ENCODE assay signal across 6 cellular contexts in genomic region chr3:196000360-196000950, GRCh38.
DNase-seq lines count a peak whose midpoint lies in the region; TF ChIP-seq lines count a peak whose summit lies in the region.
"Not testable (repeated sequence)": the region's sequence is repeated elsewhere in the genome, so short reads cannot be mapped to it uniquely, and the experiment has no call there.

No MANE protein-coding gene starts in this region.

- not testable (repeated sequence) for H3K4me3 Mint-ChIP-seq in chondrocyte (ENCODE audit: unreplicated experiment); osteocyte (ENCODE audit: unreplicated experiment); type B pancreatic cell

- H3K27ac ChIP-seq in BLaER1 treated with 17β-estradiol and CSF1 and Interleukin-3, amounts not matched to agents 10 nM and 100 nM: peak overlapping the region in 5 of 11 experiments; percentile 14 to 76 (median 70); a peak in 8 of 22 replicates

- peaks cover 9 to 26% (median 21%) of the 10 kb centered on the region in 10 experiments; a peak in 19 of 20 replicates for H3K4me1 ChIP-seq in BLaER1 treated with 17β-estradiol and CSF1 and Interleukin-3, amounts not matched to agents 10 nM and 100 nM

- DNase-seq in RPMI8226: peak; percentile 63
- DNase-seq in chondrocyte (ENCODE audit: low spot score): peak; percentile 79
- peak; percentile 24 for DNase-seq in islet precursor cell
- DNase-seq in osteocyte (ENCODE audit: extremely low spot score, unreplicated experiment): peak; percentile 74
- peak; percentile 29 for DNase-seq in type B pancreatic cell (ENCODE audit: extremely low spot score, unreplicated experiment)

- not testable (repeated sequence) for H4K20me1 ChIP-seq in BLaER1 treated with 17β-estradiol and CSF1 and Interleukin-3, amounts not matched to agents 10 nM and 100 nM

- H3K36me3 Mint-ChIP-seq in chondrocyte (ENCODE audit: low read depth); osteocyte (ENCODE audit: unreplicated experiment); type B pancreatic cell: not testable (repeated sequence)

- not testable (repeated sequence) for H3K9ac ChIP-seq in BLaER1 treated with 17β-estradiol and CSF1 and Interleukin-3, amounts not matched to agents 10 nM and 100 nM

- peak overlapping the region in 9 of 11 experiments; percentile 24 to 58 (median 48); a peak in 17 of 22 replicates for H3K4me2 ChIP-seq in BLaER1 treated with 17β-estradiol and CSF1 and Interleukin-3, amounts not matched to agents 10 nM and 100 nM

- H3K27me3 Mint-ChIP-seq in chondrocyte (ENCODE audit: low read depth): peaks cover 32% of the 10 kb centered on the region
- H3K27me3 Mint-ChIP-seq in osteocyte (ENCODE audit: unreplicated experiment): peaks cover 43% of the 10 kb centered on the region
- peaks cover 21% of the 10 kb centered on the region for H3K27me3 Mint-ChIP-seq in type B pancreatic cell

- peaks cover 17 to 71% (median 56%) of the 10 kb centered on the region in 11 experiments for H3K9me3 ChIP-seq in BLaER1 treated with 17β-estradiol and CSF1 and Interleukin-3, amounts not matched to agents 10 nM and 100 nM (replicated peaks in 1 of 11)

- not testable (repeated sequence) for TF ChIP-seq CTCF in chondrocyte (IDR thresholded peaks at IDR 0.05); osteocyte (IDR thresholded peaks at IDR 0.05); type B pancreatic cell (conservative IDR thresholded peaks at IDR 0.05)

- not testable (repeated sequence) for H3K27ac Mint-ChIP-seq in chondrocyte (ENCODE audit: unreplicated experiment); osteocyte (ENCODE audit: unreplicated experiment); type B pancreatic cell

- not testable (repeated sequence) for H3K4me1 Mint-ChIP-seq in chondrocyte (ENCODE audit: low read depth); osteocyte (ENCODE audit: unreplicated experiment); type B pancreatic cell (ENCODE audit: unreplicated experiment)

- peak overlapping the region in 1 of 10 experiments; percentile 24; a peak in 2 of 20 replicates for H3K4me3 ChIP-seq in BLaER1 treated with 17β-estradiol and CSF1 and Interleukin-3, amounts not matched to agents 10 nM and 100 nM

- H3K9me3 Mint-ChIP-seq in chondrocyte (ENCODE audit: low read depth); osteocyte (ENCODE audit: unreplicated experiment); type B pancreatic cell: not testable (repeated sequence)

- not testable (repeated sequence) for H3K36me3 ChIP-seq in BLaER1 treated with 17β-estradiol and CSF1 and Interleukin-3, amounts not matched to agents 10 nM and 100 nM

- not testable (repeated sequence) for H3K27me3 ChIP-seq in BLaER1 treated with 17β-estradiol and CSF1 and Interleukin-3, amounts not matched to agents 10 nM and 100 nM

Comparison
In these comparisons a context has a peak if more than half of its experiments do, and no peak if none do; other contexts are left out.
1. DNase-seq: peak in every context shown above with its lines; median percentile 79 in chondrocyte; 74 in osteocyte; 63 in RPMI8226; 29 in type B pancreatic cell; 24 in islet precursor cell.